6 cellular contexts compared by ENCODE assay signal in genomic region chr11:34218067-34218466, GRCh38.
"Had no signal": no experiment of that assay in that cellular context is flagged by ENCODE, and none has a peak within 500 bp of the region (broad histone marks: within the 10 kb centered on the region; RNA-seq: fewer than 3 reads in every experiment).

No MANE protein-coding gene starts in this region.

- H3K27ac ChIP-seq: HL-60 had no signal

- H3K4me3 ChIP-seq: K562 had no signal

- ATAC-seq: K562 had no signal

- FAIRE-seq: HTR-8/SVneo, K562 had no signal

- DNase-seq: IMR-90, KBM-7, KG1 had no signal
